In genomic region chr3:169940486-169941181, GRCh38 we compare ENCODE assay signal across 9 cellular contexts.
DNase-seq lines count a peak whose midpoint lies in the region; ATAC-seq lines count a peak whose summit lies in the region.
"Had no signal": no experiment of that assay in that cellular context is flagged by ENCODE, and none has a peak within 500 bp of the region (broad histone marks: within the 10 kb centered on the region; RNA-seq: fewer than 3 reads in every experiment).

No MANE protein-coding gene starts in this region.

- peak; percentile 28 for DNase-seq in left kidney (ENCODE audit: low read depth, low spot score)
- DNase-seq in effector CD4-positive, alpha-beta T cell = no peak
- no peak for DNase-seq in C1 segment of cervical spinal cord (lab: John Stamatoyannopoulos, UW)
- no peak for DNase-seq in NCI-H2029 treated with DMSO at 0.1 percent for 48 hours (lab: John Stamatoyannopoulos, UW)
- DNase-seq: activated CD8-positive, alpha-beta memory T cell treated with anti-CD3 and anti-CD28 coated beads, Interleukin-2, amount 10 ng/mL, durations not matched to agents 7 days and 5 days; islet precursor cell had no signal

- ATAC-seq in GM18907 (IDR thresholded peaks at IDR 0.05; ENCODE audit: unreplicated experiment) = peak; percentile 83
- ATAC-seq in HG02571 (IDR thresholded peaks at IDR 0.05; ENCODE audit: unreplicated experiment) = peak; percentile 73
- peak; percentile 82 for ATAC-seq in HG03571 (IDR thresholded peaks at IDR 0.05; ENCODE audit: unreplicated experiment)
- ATAC-seq: activated CD8-positive, alpha-beta memory T cell treated with anti-CD3 and anti-CD28 coated beads, Interleukin-2, amount 10 ng/mL, durations not matched to agents 7 days and 5 days had no signal
